Comparison of ENCODE assay signal across 9 cellular contexts in the genomic region with DNA sequence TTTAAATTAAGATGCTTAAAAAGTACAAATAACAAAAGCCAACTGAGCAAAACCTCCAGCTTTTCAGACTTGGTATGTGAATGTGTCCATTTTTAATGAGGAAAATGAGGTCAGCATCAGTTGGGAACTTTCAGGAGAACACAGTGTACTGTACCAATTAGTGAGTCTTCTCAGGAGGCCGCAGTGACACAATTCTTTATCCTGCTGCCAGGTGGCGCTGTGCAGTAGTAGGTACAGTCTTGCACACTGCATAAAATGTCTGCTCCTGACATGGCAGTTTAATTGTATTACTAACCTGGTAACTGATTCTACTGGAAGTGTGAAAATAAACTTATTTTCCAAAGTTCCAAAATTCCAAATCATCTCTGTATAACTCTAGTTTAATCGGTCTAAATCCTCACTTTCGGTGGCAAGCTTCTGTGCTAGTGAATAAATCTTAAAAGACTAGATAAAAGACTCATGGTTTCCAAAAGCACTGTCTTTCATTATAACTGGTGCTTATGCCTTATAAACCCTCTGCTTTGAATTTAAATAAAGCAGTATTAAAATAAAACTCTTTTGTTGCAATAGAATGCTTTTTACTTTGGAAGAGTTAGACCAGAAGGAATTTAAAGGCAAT.
A peak's percentile ranks its signal among the peaks of the same experiment; 100 is the strongest.
DNase-seq lines count a peak whose midpoint lies in the region; ATAC-seq and TF ChIP-seq lines count a peak whose summit lies in the region.
"Had no signal": no experiment of that assay in that cellular context is flagged by ENCODE, and none has a peak within 500 bp of the region (broad histone marks: within the 10 kb centered on the region; RNA-seq: fewer than 3 reads in every experiment).

No MANE protein-coding gene starts in this region.

- peaks cover 0 to 8% (median 0%) of the 10 kb centered on the region in 7 donors for H3K27me3 ChIP-seq in heart right ventricle
- H3K27me3 ChIP-seq: BLaER1 treated with 17β-estradiol and CSF1 and Interleukin-3, amounts not matched to agents 10 nM and 100 nM had no signal

- H3K9me3 Mint-ChIP-seq in activated naive CD8-positive, alpha-beta T cell treated with anti-CD3 and anti-CD28 coated beads, Interleukin-2, amount 10 ng/mL, durations not matched to agents 7 days and 5 days: no peaks in the 10 kb centered on the region

- no peak overlapping the region for H3K27ac ChIP-seq in heart right ventricle
- H3K27ac ChIP-seq: BLaER1 treated with 17β-estradiol and CSF1 and Interleukin-3, amounts not matched to agents 10 nM and 100 nM had no signal

- intact Hi-C loops in heart right ventricle (cut with DNase I): loop anchor here in 7 of 10 donors (5.0 to 10.0 kb wide), 8 partner anchors 539 to 1619 kb away; no protein-coding TSS in a partner anchor

- H3K4me1 ChIP-seq in heart right ventricle: no peaks in the 10 kb centered on the region
- H3K4me1 ChIP-seq: BLaER1 treated with 17β-estradiol and CSF1 and Interleukin-3, amounts not matched to agents 10 nM and 100 nM had no signal

- H3K4me1 Mint-ChIP-seq in activated naive CD8-positive, alpha-beta T cell treated with anti-CD3 and anti-CD28 coated beads, Interleukin-2, amount 10 ng/mL, durations not matched to agents 7 days and 5 days: peaks cover 1% of the 10 kb centered on the region

- DNase-seq in SIG-M5 treated with dmso at 0.1 percent for 504 hours (lab: John Stamatoyannopoulos, UW; ENCODE audit: unreplicated experiment) (peak; percentile 58), SIG-M5 (lab: John Stamatoyannopoulos, UW) (no peak), NCI-H1105 (lab: John Stamatoyannopoulos, UW) (peak; percentile 82), SKM-1 treated with dmso at 0.1 percent for 144 hours (lab: John Stamatoyannopoulos, UW; ENCODE audit: unreplicated experiment) (peak; percentile 52), heart right ventricle (peak; percentile 39 to 58), putamen (ENCODE audit: low spot score) (peak; percentile 84)
- peak; percentile 57 for DNase-seq in activated naive CD8-positive, alpha-beta T cell treated with anti-CD3 and anti-CD28 coated beads, Interleukin-2, amount 10 ng/mL, durations not matched to agents 7 days and 5 days

- peaks cover 12% of the 10 kb centered on the region for H3K27me3 Mint-ChIP-seq in activated naive CD8-positive, alpha-beta T cell treated with anti-CD3 and anti-CD28 coated beads, Interleukin-2, amount 10 ng/mL, durations not matched to agents 7 days and 5 days

- no peak overlapping the region for H3K4me3 ChIP-seq in heart right ventricle
- H3K4me3 ChIP-seq: BLaER1 treated with 17β-estradiol and CSF1 and Interleukin-3, amounts not matched to agents 10 nM and 100 nM had no signal

- no peaks in the 10 kb centered on the region for H3K36me3 Mint-ChIP-seq in activated naive CD8-positive, alpha-beta T cell treated with anti-CD3 and anti-CD28 coated beads, Interleukin-2, amount 10 ng/mL, durations not matched to agents 7 days and 5 days

- H3K9me3 ChIP-seq in heart right ventricle: no peaks in the 10 kb centered on the region
- H3K9me3 ChIP-seq: BLaER1 treated with 17β-estradiol and CSF1 and Interleukin-3, amounts not matched to agents 10 nM and 100 nM had no signal

- ATAC-seq in HG02798 (IDR thresholded peaks at IDR 0.05; ENCODE audit: poor library complexity, unreplicated experiment): peak; percentile 99
- peak; percentile 92 for ATAC-seq in activated naive CD8-positive, alpha-beta T cell treated with anti-CD3 and anti-CD28 coated beads, Interleukin-2, amount 10 ng/mL, durations not matched to agents 7 days and 5 days (ENCODE audit: low read depth)
- ATAC-seq in heart right ventricle: peak in 7 of 8 donors; percentile 64 to 94 (median 83)

- H3K4me3 Mint-ChIP-seq in activated naive CD8-positive, alpha-beta T cell treated with anti-CD3 and anti-CD28 coated beads, Interleukin-2, amount 10 ng/mL, durations not matched to agents 7 days and 5 days: no peak overlapping the region

- H3K36me3 ChIP-seq in heart right ventricle: no peaks in the 10 kb centered on the region
- H3K36me3 ChIP-seq: BLaER1 treated with 17β-estradiol and CSF1 and Interleukin-3, amounts not matched to agents 10 nM and 100 nM had no signal

- POLR2A ChIA-PET in activated naive CD8-positive, alpha-beta T cell treated with anti-CD3 and anti-CD28 coated beads, Interleukin-2, amount 10 ng/mL, durations not matched to agents 7 days and 5 days (lab: Charles Lee): no interaction called here

- H3K27ac Mint-ChIP-seq in activated naive CD8-positive, alpha-beta T cell treated with anti-CD3 and anti-CD28 coated beads, Interleukin-2, amount 10 ng/mL, durations not matched to agents 7 days and 5 days: no peak overlapping the region

- peak; percentile 43 to 86 (median 79) for TF ChIP-seq CTCF in heart right ventricle (IDR thresholded peaks at IDR 0.05)

- 29 to 31% methylated on average over 4 of the region's 4 CpGs for WGBS in heart right ventricle, 2 donors
